7 cellular contexts compared by ENCODE assay signal in the genomic region with DNA sequence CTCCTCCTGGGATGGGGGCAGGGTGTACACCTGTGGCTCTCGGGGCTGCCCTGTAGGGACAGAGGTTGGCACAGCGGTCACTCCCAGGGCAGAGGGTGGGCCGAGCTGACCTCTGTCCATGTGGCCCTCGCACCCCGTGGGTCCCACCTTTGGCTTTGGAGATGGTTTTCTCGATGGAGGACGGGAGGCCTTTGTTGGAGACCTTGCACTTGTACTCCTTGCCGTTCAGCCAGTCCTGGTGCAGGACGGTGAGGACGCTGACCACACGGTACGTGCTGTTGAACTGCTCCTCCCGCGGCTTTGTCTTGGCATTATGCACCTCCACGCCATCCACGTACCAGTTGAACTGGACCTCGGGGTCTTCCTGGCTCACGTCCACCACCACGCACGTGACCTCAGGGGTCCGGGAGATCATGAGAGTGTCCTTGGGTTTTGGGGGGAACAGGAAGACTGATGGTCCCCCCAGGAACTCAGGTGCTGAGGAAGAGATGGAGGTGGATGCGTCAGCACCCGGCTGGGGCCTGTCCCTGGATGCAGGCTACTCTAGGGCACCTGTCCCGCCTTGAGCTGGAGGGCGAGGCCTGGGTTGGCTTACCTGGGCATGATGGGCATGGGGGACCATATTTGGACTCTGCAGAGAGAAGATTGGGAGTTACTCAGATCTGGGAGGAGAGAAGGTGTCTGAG.
DNase-seq lines count a peak whose midpoint lies in the region; ATAC-seq, FAIRE-seq and TF ChIP-seq lines count a peak whose summit lies in the region.
"Not testable (repeated sequence)": the region's sequence is repeated elsewhere in the genome, so short reads cannot be mapped to it uniquely, and the experiment has no call there.

No MANE protein-coding gene starts in this region.

- not testable (repeated sequence) for H3K4me3 Mint-ChIP-seq in activated CD4-positive, alpha-beta memory T cell treated with anti-CD3 and anti-CD28 coated beads, Interleukin-2, amount 10 ng/mL, durations not matched to agents 7 days and 5 days
- H3K4me3 Mint-ChIP-seq in memory B cell, result peak overlapping the region; percentile 14

- WGBS in spleen, 5 donors, result 85 to 95% (median 89%) methylated on average over 21 to 25 of the region's 25 CpGs
- 90 to 92% methylated on average over 25 of the region's 25 CpGs for WGBS in upper lobe of left lung, 2 donors

- not testable (repeated sequence) for TF ChIP-seq EP300 in upper lobe of left lung (IDR thresholded peaks at IDR 0.05)

- not testable (repeated sequence) for H3K27ac Mint-ChIP-seq in activated CD4-positive, alpha-beta memory T cell treated with anti-CD3 and anti-CD28 coated beads, Interleukin-2, amount 10 ng/mL, durations not matched to agents 7 days and 5 days; memory B cell

- not testable (repeated sequence) for H3K4me1 ChIP-seq in kidney (ENCODE audit: control insufficient read depth in 1 of 2, insufficient read depth in 1 of 2, low read depth in 1 of 2, low read length in 2 of 2); spleen; upper lobe of left lung

- not testable (repeated sequence) for H3K9me3 ChIP-seq in kidney (ENCODE audit: control insufficient read depth in 1 of 2, low read length in 2 of 2); spleen; upper lobe of left lung

- CTCF ChIA-PET in activated CD4-positive, alpha-beta memory T cell treated with anti-CD3 and anti-CD28 coated beads, Interleukin-2, amount 10 ng/mL, durations not matched to agents 7 days and 5 days (lab: Charles Lee), result not testable (repeated sequence)

- H3K27ac ChIP-seq in kidney (ENCODE audit: low read depth in 2 of 2, low read length in 2 of 2); spleen; upper lobe of left lung: not testable (repeated sequence)

- H3K9me3 Mint-ChIP-seq in activated CD4-positive, alpha-beta memory T cell treated with anti-CD3 and anti-CD28 coated beads, Interleukin-2, amount 10 ng/mL, durations not matched to agents 7 days and 5 days; memory B cell: not testable (repeated sequence)

- H3K4me1 Mint-ChIP-seq in activated CD4-positive, alpha-beta memory T cell treated with anti-CD3 and anti-CD28 coated beads, Interleukin-2, amount 10 ng/mL, durations not matched to agents 7 days and 5 days, result not testable (repeated sequence)
- H3K4me1 Mint-ChIP-seq in memory B cell, result peaks cover 16% of the 10 kb centered on the region

- ATAC-seq in Right ventricle myocardium inferior; memory B cell (ENCODE audit: low read depth); upper lobe of left lung (ENCODE audit: low FRiP score in 2 of 2): not testable (repeated sequence)

- H3K27me3 ChIP-seq in H7 (ENCODE audit: control insufficient read depth, insufficient read depth, low read length); upper lobe of left lung: not testable (repeated sequence)
- H3K27me3 ChIP-seq in spleen (replicated peaks in 1 of 7), result peaks cover 0 to 15% (median 0%) of the 10 kb centered on the region in 7 donors

- intact Hi-C loops in Right ventricle myocardium inferior (cut with DNase I); kidney (cut with DNase I); spleen (cut with DNase I; ENCODE audit: low total_unique reads): not testable (repeated sequence)

- not testable (repeated sequence) for FAIRE-seq in kidney (lab: Jason Lieb, UNC)

- TF ChIP-seq POLR2A in spleen (IDR thresholded peaks at IDR 0.05); upper lobe of left lung (IDR thresholded peaks at IDR 0.05): not testable (repeated sequence)

- DNase-seq in H7, result peak; percentile 35
- DNase-seq in activated CD4-positive, alpha-beta memory T cell treated with anti-CD3 and anti-CD28 coated beads, Interleukin-2, amount 10 ng/mL, durations not matched to agents 7 days and 5 days, result peak; percentile 15
- DNase-seq in Right ventricle myocardium inferior (ENCODE audit: missing footprints), result peak; percentile 44
- DNase-seq in kidney, result peak; percentile 61
- DNase-seq in memory B cell (ENCODE audit: low spot score in 2 of 2), result peak in 1 of 2 donors; percentile 9
- DNase-seq in spleen, result peak; percentile 58
- DNase-seq in upper lobe of left lung, result peak; percentile 7 to 74

- not testable (repeated sequence) for H3K36me3 Mint-ChIP-seq in activated CD4-positive, alpha-beta memory T cell treated with anti-CD3 and anti-CD28 coated beads, Interleukin-2, amount 10 ng/mL, durations not matched to agents 7 days and 5 days (ENCODE audit: low read depth); memory B cell

- H3K36me3 ChIP-seq in H7 (replicated peaks; ENCODE audit: control insufficient read depth, insufficient read depth, low read length); kidney (ENCODE audit: control insufficient read depth in 1 of 2, insufficient read depth in 2 of 2, low read length in 2 of 2); spleen; upper lobe of left lung: not testable (repeated sequence)

- not testable (repeated sequence) for H3K27me3 Mint-ChIP-seq in activated CD4-positive, alpha-beta memory T cell treated with anti-CD3 and anti-CD28 coated beads, Interleukin-2, amount 10 ng/mL, durations not matched to agents 7 days and 5 days; memory B cell

- not testable (repeated sequence) for H3K9ac ChIP-seq in kidney (ENCODE audit: low read length in 2 of 2)

- TF ChIP-seq CTCF in kidney (IDR thresholded peaks at IDR 0.05; ENCODE audit: borderline replicate concordance, extremely low read depth, insufficient read depth); spleen (IDR thresholded peaks at IDR 0.05 in 8 of 11, conservative IDR thresholded peaks at IDR 0.05 in 3 of 11); upper lobe of left lung (IDR thresholded peaks at IDR 0.05): not testable (repeated sequence)

- H3K4me3 ChIP-seq in H7 (ENCODE audit: insufficient read depth, low read depth, low read length); kidney (ENCODE audit: low read length in 2 of 2); spleen; upper lobe of left lung: not testable (repeated sequence)

- POLR2A ChIA-PET in activated CD4-positive, alpha-beta memory T cell treated with anti-CD3 and anti-CD28 coated beads, Interleukin-2, amount 10 ng/mL, durations not matched to agents 7 days and 5 days (lab: Charles Lee), result not testable (repeated sequence)
